ENCODE assay signal across 25 cellular contexts in genomic region chr7:38432080-38432479, GRCh38.
"Had no signal": no experiment of that assay in that cellular context is flagged by ENCODE, and none has a peak within 500 bp of the region (broad histone marks: within the 10 kb centered on the region; RNA-seq: fewer than 3 reads in every experiment).

No MANE protein-coding gene starts in this region.

- FAIRE-seq: endometrium, islet of Langerhans, keratinocyte had no signal

- H3K36me3 ChIP-seq: colonic mucosa, gastrocnemius medialis, heart right ventricle, left lung, lower lobe of right lung had no signal

- DNase-seq: colonic mucosa; cortex of kidney; effector CD8-positive, alpha-beta T cell; effector memory CD8-positive, alpha-beta T cell; endodermal cell; erythroblast; esophagus squamous epithelium; foreskin fibroblast; foreskin melanocyte; gastrocnemius medialis; glutamatergic neuron; head of caudate nucleus; heart right ventricle; hippocampal formation; left cardiac atrium; left lung; left ventricle myocardium superior; lower lobe of right lung; mesendoderm; midbrain had no signal

- H3K27me3 ChIP-seq: colonic mucosa, esophagus squamous epithelium, gastrocnemius medialis, heart right ventricle, left lung had no signal

- H3K9me3 ChIP-seq: colonic mucosa, esophagus squamous epithelium, gastrocnemius medialis, heart right ventricle, left lung, lower lobe of right lung had no signal

- H3K4me1 ChIP-seq: colonic mucosa, esophagus squamous epithelium, gastrocnemius medialis, left lung, lower lobe of right lung had no signal

- H3K4me3 ChIP-seq: colonic mucosa, esophagus squamous epithelium, gastrocnemius medialis, heart right ventricle, left lung, lower lobe of right lung had no signal

- ATAC-seq: effector memory CD8-positive, alpha-beta T cell; esophagus mucosa; gastrocnemius medialis; heart right ventricle; left cardiac atrium; left lung; left ventricle myocardium superior; lower lobe of right lung had no signal

- H3K27ac ChIP-seq: colonic mucosa, epithelial cell of prostate, esophagus squamous epithelium, gastrocnemius medialis, heart right ventricle, left lung, lower lobe of right lung had no signal
